In genomic region chr10:121808835-121809234, GRCh38 we compare ENCODE assay signal across 24 cellular contexts.
DNase-seq lines count a peak whose midpoint lies in the region; ATAC-seq, FAIRE-seq and TF ChIP-seq lines count a peak whose summit lies in the region.
"Had no signal": no experiment of that assay in that cellular context is flagged by ENCODE, and none has a peak within 500 bp of the region (broad histone marks: within the 10 kb centered on the region; RNA-seq: fewer than 3 reads in every experiment).

No MANE protein-coding gene starts in this region.

- H3K4me3 ChIP-seq in keratinocyte (ENCODE audit: control insufficient read depth in 2 of 3, extremely low read depth in 1 of 3, insufficient read depth in 2 of 3, low read depth in 1 of 3, low read length in 3 of 3): no peak overlapping the region
- H3K4me3 ChIP-seq: BLaER1 treated with 17β-estradiol and CSF1 and Interleukin-3, amounts not matched to agents 10 nM and 100 nM; GM12878; GM23248; HAP-1 had no signal

- H4K20me1 ChIP-seq in keratinocyte (ENCODE audit: control insufficient read depth, extremely low read depth, insufficient read depth, low read length): no peaks in the 10 kb centered on the region

- H3K4me1 ChIP-seq in keratinocyte (ENCODE audit: control insufficient read depth, extremely low read depth, insufficient read depth, low read length): no peaks in the 10 kb centered on the region
- H3K4me1 ChIP-seq: BLaER1 treated with 17β-estradiol and CSF1 and Interleukin-3, amounts not matched to agents 10 nM and 100 nM had no signal

- H3K36me3 ChIP-seq in keratinocyte (ENCODE audit: control insufficient read depth in 2 of 2, extremely low read depth in 1 of 2, insufficient read depth in 2 of 2, low read length in 2 of 2): no peaks in the 10 kb centered on the region
- H3K36me3 ChIP-seq: BE2C, HAP-1 had no signal

- no peak overlapping the region for H3K27ac ChIP-seq in keratinocyte (ENCODE audit: control insufficient read depth, insufficient read depth, low read length)
- H3K27ac ChIP-seq: 22Rv1; BLaER1 treated with 17β-estradiol and CSF1 and Interleukin-3, amounts not matched to agents 10 nM and 100 nM; GM23248 had no signal

- no peak overlapping the region for H2AFZ ChIP-seq in keratinocyte (ENCODE audit: control insufficient read depth, low read length)
- H2AFZ ChIP-seq: GM23248 had no signal

- no peaks in the 10 kb centered on the region for H3K27me3 Mint-ChIP-seq in activated CD4-positive, alpha-beta T cell treated with anti-CD3 and anti-CD28 coated beads for 36 hours
- H3K27me3 Mint-ChIP-seq in activated T-helper 17 cell treated with anti-CD3 and anti-CD28 coated beads, Interleukin-2, amount 50 U/mL, for 72 hours: no peaks in the 10 kb centered on the region
- H3K27me3 Mint-ChIP-seq in effector memory CD8-positive, alpha-beta T cell: no peaks in the 10 kb centered on the region
- H3K27me3 Mint-ChIP-seq: CD4-positive, alpha-beta T cell; CD8-positive, alpha-beta memory T cell had no signal

- H3K9me1 ChIP-seq in keratinocyte (ENCODE audit: control insufficient read depth, extremely low read depth, insufficient read depth, low read length): no peaks in the 10 kb centered on the region

- no peak for TF ChIP-seq CTCF in keratinocyte (optimal IDR thresholded peaks at IDR 0.05 in 1 of 3, IDR thresholded peaks at IDR 0.05 in 1 of 3, conservative IDR thresholded peaks at IDR 0.05 in 1 of 3; ENCODE audit: extremely low read depth in 1 of 3, insufficient read depth in 2 of 3, low read length in 3 of 3)

- no peaks in the 10 kb centered on the region for H3K9me3 ChIP-seq in keratinocyte (ENCODE audit: control insufficient read depth, low read depth, low read length)
- H3K9me3 ChIP-seq: BE2C; BLaER1 treated with 17β-estradiol and CSF1 and Interleukin-3, amounts not matched to agents 10 nM and 100 nM; HAP-1 had no signal

- no peaks in the 10 kb centered on the region for H3K79me2 ChIP-seq in keratinocyte (ENCODE audit: control insufficient read depth, insufficient read depth, low read length)

- no peaks in the 10 kb centered on the region for H3K27me3 ChIP-seq in keratinocyte (ENCODE audit: control insufficient read depth, extremely low read depth, insufficient read depth, low read length)
- H3K27me3 ChIP-seq: BE2C; BLaER1 treated with 17β-estradiol and CSF1 and Interleukin-3, amounts not matched to agents 10 nM and 100 nM had no signal

- CTCF ChIA-PET in activated CD4-positive, alpha-beta T cell treated with anti-CD3 and anti-CD28 coated beads for 36 hours (lab: Charles Lee): interaction anchor here (2.6 kb wide), 1 partner anchor 15 kb away, joined by 7 read pairs; no protein-coding TSS in a partner anchor

- H3K36me3 Mint-ChIP-seq in activated CD4-positive, alpha-beta T cell treated with anti-CD3 and anti-CD28 coated beads for 36 hours (ENCODE audit: low read depth): peaks cover 3% of the 10 kb centered on the region
- peaks cover 15% of the 10 kb centered on the region for H3K36me3 Mint-ChIP-seq in activated T-helper 17 cell treated with anti-CD3 and anti-CD28 coated beads, Interleukin-2, amount 50 U/mL, for 72 hours (ENCODE audit: low read depth)
- H3K36me3 Mint-ChIP-seq in effector memory CD8-positive, alpha-beta T cell (ENCODE audit: insufficient read depth): peaks cover 5% of the 10 kb centered on the region

- H3K4me3 Mint-ChIP-seq in activated CD4-positive, alpha-beta T cell treated with anti-CD3 and anti-CD28 coated beads for 36 hours: no peak overlapping the region
- H3K4me3 Mint-ChIP-seq in activated T-helper 17 cell treated with anti-CD3 and anti-CD28 coated beads, Interleukin-2, amount 50 U/mL, for 72 hours: no peak overlapping the region
- no peak overlapping the region for H3K4me3 Mint-ChIP-seq in effector memory CD8-positive, alpha-beta T cell
- H3K4me3 Mint-ChIP-seq: CD14-positive monocyte; CD4-positive, alpha-beta T cell; CD8-positive, alpha-beta memory T cell had no signal

- peak; percentile 42 for ATAC-seq in activated CD4-positive, alpha-beta T cell treated with anti-CD3 and anti-CD28 coated beads for 36 hours
- ATAC-seq in activated T-helper 17 cell treated with anti-CD3 and anti-CD28 coated beads, Interleukin-2, amount 50 U/mL, for 72 hours (replicated peaks): peak; percentile 28
- no peak for ATAC-seq in effector memory CD8-positive, alpha-beta T cell (replicated peaks)
- ATAC-seq in GM21528 (IDR thresholded peaks at IDR 0.05; ENCODE audit: low FRiP score, unreplicated experiment): no peak
- ATAC-seq: GM12878 had no signal

- no peaks in the 10 kb centered on the region for H3K9me3 Mint-ChIP-seq in activated CD4-positive, alpha-beta T cell treated with anti-CD3 and anti-CD28 coated beads for 36 hours (ENCODE audit: low read depth)
- no peaks in the 10 kb centered on the region for H3K9me3 Mint-ChIP-seq in activated T-helper 17 cell treated with anti-CD3 and anti-CD28 coated beads, Interleukin-2, amount 50 U/mL, for 72 hours
- no peaks in the 10 kb centered on the region for H3K9me3 Mint-ChIP-seq in effector memory CD8-positive, alpha-beta T cell
- H3K9me3 Mint-ChIP-seq: CD14-positive monocyte; CD4-positive, alpha-beta T cell; CD8-positive, alpha-beta memory T cell had no signal

- no peak overlapping the region for H3K9ac ChIP-seq in keratinocyte (ENCODE audit: control insufficient read depth, extremely low read depth, insufficient read depth, low read length)
- H3K9ac ChIP-seq: BLaER1 treated with 17β-estradiol and CSF1 and Interleukin-3, amounts not matched to agents 10 nM and 100 nM; GM23248 had no signal

- DNase-seq in activated CD4-positive, alpha-beta T cell treated with anti-CD3 and anti-CD28 coated beads for 36 hours: no peak
- no peak for DNase-seq in activated CD4-positive, alpha-beta T cell treated with anti-CD3 and anti-CD28 coated beads, Interleukin-2, amount 50 U/mL, for 48 hours
- DNase-seq in keratinocyte (ENCODE audit: low read depth, low spot score): no peak
- DNase-seq in effector memory CD8-positive, alpha-beta T cell: no peak
- DNase-seq: ACHN; AML-193; BE2C; CD4-positive, alpha-beta T cell; CD8-positive, alpha-beta memory T cell; DMS 273 treated with DMSO at 0.1 percent for 48 hours; DMS79; EL; GDM1; GM23248 had no signal

- H3K27ac Mint-ChIP-seq in activated CD4-positive, alpha-beta T cell treated with anti-CD3 and anti-CD28 coated beads for 36 hours: no peak overlapping the region
- H3K27ac Mint-ChIP-seq in activated T-helper 17 cell treated with anti-CD3 and anti-CD28 coated beads, Interleukin-2, amount 50 U/mL, for 72 hours: no peak overlapping the region
- H3K27ac Mint-ChIP-seq in effector memory CD8-positive, alpha-beta T cell: no peak overlapping the region
- H3K27ac Mint-ChIP-seq: CD14-positive monocyte; CD4-positive, alpha-beta T cell had no signal

- FAIRE-seq in keratinocyte (lab: Jason Lieb, UNC): peak; percentile 55
- FAIRE-seq: A204.1, D721Med, GM12878, H54 had no signal

- H3K4me2 ChIP-seq in keratinocyte (ENCODE audit: control insufficient read depth, extremely low read depth, insufficient read depth, low read depth, low read length): no peak overlapping the region
- H3K4me2 ChIP-seq: BLaER1 treated with 17β-estradiol and CSF1 and Interleukin-3, amounts not matched to agents 10 nM and 100 nM had no signal

- POLR2A ChIA-PET in activated CD4-positive, alpha-beta T cell treated with anti-CD3 and anti-CD28 coated beads for 36 hours (lab: Charles Lee): no interaction called here

- dilution Hi-C loops in keratinocyte (cut with MboI; ENCODE audit: extremely low pct_ligation_motif_present, low sequenced_read_pairs): no loop called here

- intact Hi-C loops in activated CD4-positive, alpha-beta T cell treated with anti-CD3 and anti-CD28 coated beads for 36 hours (cut with DNase I, micrococcal nuclease): no loop called here

- no peaks in the 10 kb centered on the region for H3K4me1 Mint-ChIP-seq in activated CD4-positive, alpha-beta T cell treated with anti-CD3 and anti-CD28 coated beads for 36 hours
- no peaks in the 10 kb centered on the region for H3K4me1 Mint-ChIP-seq in activated T-helper 17 cell treated with anti-CD3 and anti-CD28 coated beads, Interleukin-2, amount 50 U/mL, for 72 hours
- H3K4me1 Mint-ChIP-seq in effector memory CD8-positive, alpha-beta T cell (ENCODE audit: low read depth in 2 of 2): no peaks in the 10 kb centered on the region
- H3K4me1 Mint-ChIP-seq: CD14-positive monocyte; CD8-positive, alpha-beta memory T cell had no signal

Comparison
In these comparisons a context has a peak if more than half of its experiments do, and no peak if none do; other contexts are left out.
1. ATAC-seq: peak in activated CD4-positive, alpha-beta T cell treated with anti-CD3 and anti-CD28 coated beads for 36 hours (single experiment) and activated T-helper 17 cell treated with anti-CD3 and anti-CD28 coated beads, Interleukin-2, amount 50 U/mL, for 72 hours (single experiment); none in effector memory CD8-positive, alpha-beta T cell (single experiment) and GM21528 (single experiment).